ENCODE assay signal across 15 cellular contexts in the genomic region with DNA sequence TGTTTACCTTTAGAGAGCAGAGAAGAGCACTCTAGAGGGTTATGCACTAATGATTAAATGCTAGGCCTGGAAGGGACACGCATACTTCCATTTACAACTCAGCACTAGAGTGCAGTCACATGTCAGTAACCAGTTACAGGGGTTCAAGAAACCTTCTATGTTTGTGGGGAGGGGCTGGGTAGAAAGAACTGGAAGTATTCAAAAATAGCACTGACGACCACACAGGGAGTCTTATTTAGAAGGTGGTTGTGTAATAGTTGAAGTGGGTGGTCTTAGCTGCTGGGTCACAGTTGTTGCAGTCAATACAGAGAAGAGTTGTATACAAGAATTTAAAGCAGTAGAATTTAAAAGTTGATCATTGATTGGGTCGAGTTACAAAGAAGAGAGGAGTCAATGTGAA.
"Had no signal": no experiment of that assay in that cellular context is flagged by ENCODE, and none has a peak within 500 bp of the region (broad histone marks: within the 10 kb centered on the region; RNA-seq: fewer than 3 reads in every experiment).

No MANE protein-coding gene starts in this region.

- ATAC-seq: activated CD4-positive, alpha-beta T cell treated with anti-CD3 and anti-CD28 coated beads for 36 hours; activated CD8-positive, alpha-beta T cell treated with anti-CD3 and anti-CD28 coated beads for 36 hours; heart right ventricle; left ventricle myocardium superior; stimulated activated effector memory CD8-positive, alpha-beta T cell treated with anti-CD3 and anti-CD28 coated beads, Interleukin-12 subunit alpha, Interleukin-12 subunit beta, amount 100 ng/mL, for 72 hours; T-cell had no signal

- H3K4me1 Mint-ChIP-seq: activated CD4-positive, alpha-beta T cell treated with anti-CD3 and anti-CD28 coated beads for 36 hours had no signal

- H3K9me3 Mint-ChIP-seq: activated CD8-positive, alpha-beta T cell treated with anti-CD3 and anti-CD28 coated beads for 36 hours; T-cell had no signal

- H3K27me3 Mint-ChIP-seq: activated CD4-positive, alpha-beta T cell treated with anti-CD3 and anti-CD28 coated beads for 36 hours; activated CD8-positive, alpha-beta T cell treated with anti-CD3 and anti-CD28 coated beads for 36 hours; T-cell had no signal

- H3K4me3 Mint-ChIP-seq: activated CD4-positive, alpha-beta T cell treated with anti-CD3 and anti-CD28 coated beads for 36 hours; activated CD8-positive, alpha-beta T cell treated with anti-CD3 and anti-CD28 coated beads for 36 hours; stimulated activated effector memory CD8-positive, alpha-beta T cell treated with anti-CD3 and anti-CD28 coated beads, Interleukin-12 subunit alpha, Interleukin-12 subunit beta, amount 100 ng/mL, for 72 hours; T-cell had no signal

- H3K27ac Mint-ChIP-seq: activated CD4-positive, alpha-beta T cell treated with anti-CD3 and anti-CD28 coated beads for 36 hours; activated CD8-positive, alpha-beta T cell treated with anti-CD3 and anti-CD28 coated beads for 36 hours; stimulated activated effector memory CD8-positive, alpha-beta T cell treated with anti-CD3 and anti-CD28 coated beads, Interleukin-12 subunit alpha, Interleukin-12 subunit beta, amount 100 ng/mL, for 72 hours; T-cell had no signal

- DNase-seq: activated CD4-positive, alpha-beta T cell treated with anti-CD3 and anti-CD28 coated beads for 36 hours; activated CD8-positive, alpha-beta T cell treated with anti-CD3 and anti-CD28 coated beads for 36 hours; activated naive CD4-positive, alpha-beta T cell treated with anti-CD3 and anti-CD28 coated beads, Interleukin-2, amount 50 U/mL, for 16 hours; adrenal gland; caudate nucleus; colonic mucosa; effector CD4-positive, alpha-beta T cell; heart right ventricle; left ventricle myocardium superior; mesendoderm; pancreas; T-cell; T1000; WERI-Rb-1 had no signal
